ENCODE assay signal across 1 cellular context in the genomic region with DNA sequence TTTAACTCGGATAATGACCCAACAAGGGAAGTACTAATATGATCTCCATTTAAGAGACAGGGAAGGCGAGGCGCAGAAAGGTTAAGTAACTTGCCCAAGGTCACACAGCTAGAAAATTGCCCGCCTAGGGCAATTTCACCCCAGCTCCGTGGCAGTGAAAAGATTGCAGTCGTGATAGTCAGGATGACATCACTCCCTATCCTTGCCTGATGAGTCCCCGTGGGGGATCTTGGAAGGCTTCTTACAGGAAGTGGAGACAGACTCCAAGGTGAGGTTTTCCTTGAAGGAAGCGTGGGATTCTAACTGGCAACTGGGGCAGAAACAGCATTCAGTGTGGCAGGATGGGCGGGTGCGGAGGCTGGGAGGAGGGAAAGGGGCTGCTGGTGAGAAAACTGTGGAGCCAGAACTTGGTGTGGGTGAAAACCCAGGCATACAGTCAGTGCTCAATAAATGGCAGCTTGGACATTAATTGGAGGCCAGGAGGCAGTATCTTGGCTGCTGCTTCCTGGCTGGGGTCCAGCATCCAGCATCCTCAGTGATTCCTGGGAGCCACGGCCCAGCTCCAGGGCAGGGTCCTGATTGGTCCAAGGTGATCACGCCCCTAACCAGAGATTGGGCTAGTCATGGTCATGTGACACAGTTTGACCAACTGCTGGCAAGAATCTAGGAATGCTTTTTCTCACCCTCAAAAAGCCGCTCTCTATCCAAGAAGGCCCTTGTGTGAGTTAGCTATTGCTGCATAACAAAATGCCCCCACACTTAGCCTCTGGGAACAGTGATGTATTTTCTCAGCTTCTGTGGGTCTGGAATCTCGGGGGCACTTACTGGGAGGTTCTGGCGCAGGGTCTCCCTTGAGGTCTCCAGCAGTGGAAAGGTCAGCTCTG.
TF ChIP-seq lines count a peak whose summit lies in the region.

No MANE protein-coding gene starts in this region.

TF ChIP-seq in SK-N-SH, 30 proteins besides CTCF, POLR2A, EP300 and RAD21 (continued from another document):
- no peak for TF ChIP-seq IRF3 (IDR thresholded peaks at IDR 0.05; ENCODE audit: low read depth, low read length)
- TF ChIP-seq NFIC (IDR thresholded peaks at IDR 0.05; ENCODE audit: borderline replicate concordance) = 0 out of 2 replicates have a peak, but pooled peaks have one; percentile 8
- TF ChIP-seq GABPA (IDR thresholded peaks at IDR 0.05; ENCODE audit: low read depth) = no peak
- no peak for TF ChIP-seq FOSL2 (IDR thresholded peaks at IDR 0.05; ENCODE audit: borderline replicate concordance, low read depth)
- TF ChIP-seq MAX (IDR thresholded peaks at IDR 0.05; ENCODE audit: low read depth) = no peak
